In the genomic region with DNA sequence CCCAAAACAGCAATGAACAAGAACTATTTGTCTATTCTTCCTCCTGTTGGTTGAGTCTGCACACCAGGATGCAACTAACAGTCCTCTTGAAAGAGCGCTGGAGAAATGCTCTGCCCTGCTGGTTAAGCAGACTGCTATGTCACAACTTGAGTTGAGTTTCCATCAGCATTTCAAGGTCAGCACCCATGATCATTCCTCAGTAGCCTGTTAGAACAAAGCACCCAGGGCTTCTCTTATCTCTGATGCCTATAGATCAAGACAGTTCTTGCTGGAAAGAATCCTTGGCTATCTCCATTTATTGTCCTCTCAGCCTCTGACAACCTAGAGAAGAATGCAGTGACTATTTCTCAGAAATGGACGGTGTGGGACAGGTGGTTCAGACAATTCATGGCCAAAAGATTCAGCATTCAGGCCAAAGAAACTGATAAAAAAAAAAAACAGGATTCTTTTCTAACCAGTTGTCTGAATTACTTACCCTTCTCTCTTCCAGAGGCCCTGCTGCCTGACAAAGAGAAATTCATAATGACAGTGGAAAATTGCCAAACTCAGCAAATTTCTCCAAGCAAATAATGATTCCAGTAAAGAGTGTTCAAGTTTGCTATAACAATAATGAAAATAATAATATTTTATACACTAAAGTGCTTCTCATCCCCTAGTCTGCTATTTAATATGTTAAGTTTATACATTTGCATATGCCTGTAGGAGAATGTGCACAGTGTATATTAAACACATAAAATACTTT, we compare ENCODE assay signal across 20 cellular contexts.
DNase-seq lines count a peak whose midpoint lies in the region; ATAC-seq, FAIRE-seq and TF ChIP-seq lines count a peak whose summit lies in the region.
"Had no signal": no experiment of that assay in that cellular context is flagged by ENCODE, and none has a peak within 500 bp of the region (broad histone marks: within the 10 kb centered on the region; RNA-seq: fewer than 3 reads in every experiment).

No MANE protein-coding gene starts in this region.

- H3K27ac ChIP-seq in A549, result no peak overlapping the region
- peak overlapping the region; percentile 73; the same call in 1 of the 2 replicates for H3K27ac ChIP-seq in HCT116 (ENCODE audit: low read depth, low read length)
- no peak overlapping the region for H3K27ac ChIP-seq in K562 (ENCODE audit: extremely low read depth, low read depth, low read length)
- H3K27ac ChIP-seq in mesendoderm (ENCODE audit: low read depth, low read length), result no peak overlapping the region
- no peak overlapping the region for H3K27ac ChIP-seq in esophagus squamous epithelium
- H3K27ac ChIP-seq: HL-60, SJSA1 had no signal

- H3K4me3 Mint-ChIP-seq in activated CD4-positive, alpha-beta T cell treated with anti-CD3 and anti-CD28 coated beads, Interleukin-2, amount 10 ng/mL, durations not matched to agents 24 days and 14 days, result no peak overlapping the region
- H3K4me3 Mint-ChIP-seq: HFFc6 had no signal

- no peaks in the 10 kb centered on the region for H3K27me3 ChIP-seq in HCT116 (ENCODE audit: insufficient read depth, low read length)
- H3K27me3 ChIP-seq in K562 (ENCODE audit: control insufficient read depth in 2 of 2, insufficient read depth in 2 of 2, low read length in 2 of 2), result no peaks in the 10 kb centered on the region
- H3K27me3 ChIP-seq in mesendoderm (ENCODE audit: insufficient read depth, low read length, poor library complexity), result no peaks in the 10 kb centered on the region
- peaks cover 0 to 7% (median 0%) of the 10 kb centered on the region in 4 donors for H3K27me3 ChIP-seq in esophagus squamous epithelium
- H3K27me3 ChIP-seq: BE2C, SJSA1 had no signal

- H3K4me3 ChIP-seq in A549 (no peak overlapping the region), HCT116 (replicated peaks in 1 of 2; ENCODE audit: low read depth in 1 of 2, low read length in 2 of 2) (no peak overlapping the region), K562 (no peak overlapping the region), mesendoderm (ENCODE audit: low read length) (no peak overlapping the region), esophagus squamous epithelium (no peak overlapping the region)
- H3K4me3 ChIP-seq: SJSA1 had no signal

- no peak overlapping the region for H3K4me2 ChIP-seq in A549
- H3K4me2 ChIP-seq in HCT116 (ENCODE audit: low read length), result peak overlapping the region; percentile 12; the same call in 1 of the 2 replicates
- H3K4me2 ChIP-seq in K562 (ENCODE audit: insufficient read depth, low read length), result no peak overlapping the region
- no peak overlapping the region for H3K4me2 ChIP-seq in mesendoderm (ENCODE audit: low read length)

- no peak overlapping the region for H4K5ac ChIP-seq in mesendoderm (ENCODE audit: low read length)

- H3K9me3 ChIP-seq in A549 (no peaks in the 10 kb centered on the region), HCT116 (ENCODE audit: control insufficient read depth in 1 of 2, insufficient read depth in 1 of 2, low read depth in 1 of 2, low read length in 2 of 2) (no peaks in the 10 kb centered on the region), K562 (replicated peaks; ENCODE audit: control insufficient read depth, insufficient read depth, low read depth, low read length) (no peaks in the 10 kb centered on the region), esophagus squamous epithelium (no peaks in the 10 kb centered on the region)
- H3K9me3 ChIP-seq: BE2C, SJSA1 had no signal

- CTCF ChIA-PET in A549 (lab: Yijun Ruan, JAX), result interaction anchor here (0.7 to 2.0 kb wide), 5 partner anchors 10 to 158 kb away, joined by 3 to 4 read pairs (median 3); no protein-coding TSS in a partner anchor
- CTCF ChIA-PET in HCT116 (lab: Charles Lee), result interaction anchor here (1.2 to 1.7 kb wide), 2 partner anchors 31 to 141 kb away, joined by 4 to 8 read pairs; no protein-coding TSS in a partner anchor
- CTCF ChIA-PET in K562 (lab: Yijun Ruan, JAX; ENCODE audit: low intra/inter-chr PET ratio), result no interaction called here

- H3K9me1 ChIP-seq in K562 (ENCODE audit: control insufficient read depth, insufficient read depth, low read length), result no peaks in the 10 kb centered on the region

- intact Hi-C loops in HCT116 (cut with micrococcal nuclease), result no loop called here
- intact Hi-C loops in K562 (cut with micrococcal nuclease), result no loop called here
- intact Hi-C loops in activated CD4-positive, alpha-beta T cell treated with anti-CD3 and anti-CD28 coated beads, Interleukin-2, amount 10 ng/mL, durations not matched to agents 24 days and 14 days (cut with micrococcal nuclease), result no loop called here
- intact Hi-C loops in esophagus squamous epithelium (cut with DNase I), result no loop called here

- no peaks in the 10 kb centered on the region for H3K36me3 Mint-ChIP-seq in activated CD4-positive, alpha-beta T cell treated with anti-CD3 and anti-CD28 coated beads, Interleukin-2, amount 10 ng/mL, durations not matched to agents 24 days and 14 days (ENCODE audit: low read depth)

- DNase-seq in A549 (ENCODE audit: low read depth in 1 of 2, low spot score in 1 of 2) (no peak), HCT116 (ENCODE audit: low read depth, low spot score) (no peak), K562 (ENCODE audit: extremely low read depth in 1 of 4, low spot score in 3 of 4) (no peak), mesendoderm (peak; percentile 57), esophagus squamous epithelium (lab: John Stamatoyannopoulos, UW) (no peak)
- DNase-seq in activated CD4-positive, alpha-beta T cell treated with anti-CD3 and anti-CD28 coated beads, Interleukin-2, amount 10 ng/mL, durations not matched to agents 24 days and 14 days, result no peak
- DNase-seq: BE2C, DMS79, HFFc6, MV-4-11, NCI-H1105 treated with DMSO at 0.1 percent for 48 hours, NCI-H2029 treated with DMSO at 0.1 percent for 48 hours, NCI-H2171, NCI-H345, NCI-H524 had no signal

- H3K27ac Mint-ChIP-seq in activated CD4-positive, alpha-beta T cell treated with anti-CD3 and anti-CD28 coated beads, Interleukin-2, amount 10 ng/mL, durations not matched to agents 24 days and 14 days, result no peak overlapping the region
- H3K27ac Mint-ChIP-seq: HFFc6 had no signal

- no peak overlapping the region for H2BK120ac ChIP-seq in mesendoderm (ENCODE audit: low read depth, low read length)

- H3K79me2 ChIP-seq in HCT116 (ENCODE audit: insufficient read depth, low read length) (no peaks in the 10 kb centered on the region), K562 (ENCODE audit: control insufficient read depth, insufficient read depth, low read length) (no peaks in the 10 kb centered on the region), mesendoderm (ENCODE audit: control insufficient read depth, insufficient read depth, low read length) (no peaks in the 10 kb centered on the region)

- TF ChIP-seq RAD21 in A549 (conservative IDR thresholded peaks at IDR 0.05 in 1 of 2, IDR thresholded peaks at IDR 0.05 in 1 of 2), result no peak
- TF ChIP-seq RAD21 in HCT116 (IDR thresholded peaks at IDR 0.05; ENCODE audit: low read depth), result no peak
- no peak for TF ChIP-seq RAD21 in K562 (CRISPR knock-in tag; conservative IDR thresholded peaks at IDR 0.05 in 1 of 2, IDR thresholded peaks at IDR 0.05 in 1 of 2)

- in situ Hi-C loops in K562 (cut with MboI), result no loop called here

- TF ChIP-seq EP300 in A549 (IDR thresholded peaks at IDR 0.05) (no peak), K562 (IDR thresholded peaks at IDR 0.05; ENCODE audit: low read length) (no peak)

- H3K4me1 ChIP-seq in A549 (peaks cover 4% of the 10 kb centered on the region; the same call in 1 of the 3 replicates), HCT116 (ENCODE audit: control insufficient read depth in 1 of 2, insufficient read depth in 2 of 2, low read length in 2 of 2) (peaks cover 24 to 28% of the 10 kb centered on the region in 2 experiments), K562 (replicated peaks in 1 of 2; ENCODE audit: control insufficient read depth in 2 of 2, insufficient read depth in 2 of 2, low read length in 2 of 2) (no peaks in the 10 kb centered on the region; a peak in 1 of 5 replicates), mesendoderm (ENCODE audit: control insufficient read depth, low read depth, low read length) (peaks cover 6% of the 10 kb centered on the region), esophagus squamous epithelium (peaks cover 0 to 13% (median 4%) of the 10 kb centered on the region in 3 donors)
- H3K4me1 ChIP-seq: BE2C, SJSA1 had no signal

- H3K27me3 Mint-ChIP-seq in activated CD4-positive, alpha-beta T cell treated with anti-CD3 and anti-CD28 coated beads, Interleukin-2, amount 10 ng/mL, durations not matched to agents 24 days and 14 days, result no peaks in the 10 kb centered on the region

- H2AFZ ChIP-seq in HCT116 (ENCODE audit: low read depth, low read length, poor library complexity, severe bottlenecking) (no peak overlapping the region), K562 (ENCODE audit: low read depth, low read length) (no peak overlapping the region)

- no peak for ATAC-seq in A549
- no peak for ATAC-seq in HCT116
- no peak for ATAC-seq in K562
- ATAC-seq in GM18517 (IDR thresholded peaks at IDR 0.05; ENCODE audit: unreplicated experiment), result no peak
- no peak for ATAC-seq in HG02981 (IDR thresholded peaks at IDR 0.05; ENCODE audit: unreplicated experiment)

- H4K20me1 ChIP-seq in HCT116 (ENCODE audit: insufficient read depth), result no peaks in the 10 kb centered on the region
- no peaks in the 10 kb centered on the region for H4K20me1 ChIP-seq in K562 (replicated peaks; ENCODE audit: control insufficient read depth, insufficient read depth, low read length)

- no peak overlapping the region for H3K18ac ChIP-seq in mesendoderm (ENCODE audit: low read length)

- H3K4ac ChIP-seq in mesendoderm (ENCODE audit: low read depth, low read length), result no peak overlapping the region

- POLR2A ChIA-PET in A549 (lab: Yijun Ruan, JAX) (no interaction called here), HCT116 (lab: Charles Lee) (no interaction called here), K562 (lab: Yijun Ruan, JAX) (no interaction called here)

- FAIRE-seq in A549 (lab: Jason Lieb, UNC), result no peak
- no peak for FAIRE-seq in K562 (lab: Jason Lieb, UNC)
- FAIRE-seq: H54 had no signal

- no peak for TF ChIP-seq POLR2A in A549 (IDR thresholded peaks at IDR 0.05; ENCODE audit: low read length)
- no peak for TF ChIP-seq POLR2A in HCT116 (IDR thresholded peaks at IDR 0.05; ENCODE audit: borderline replicate concordance, extremely low read depth, insufficient read depth, insufficient read length)
- no peak for TF ChIP-seq POLR2A in K562 (conservative IDR thresholded peaks at IDR 0.05)
- TF ChIP-seq POLR2A in esophagus squamous epithelium (IDR thresholded peaks at IDR 0.05), result no peak

- no peaks in the 10 kb centered on the region for H3K79me1 ChIP-seq in mesendoderm (ENCODE audit: low read length)

- H4K8ac ChIP-seq in mesendoderm (ENCODE audit: low read depth, low read length), result no peak overlapping the region

- no peak overlapping the region for H2AK5ac ChIP-seq in mesendoderm (ENCODE audit: low read length)

- no peak overlapping the region for H3K23ac ChIP-seq in mesendoderm (ENCODE audit: low read length)

- RAD21 ChIA-PET in HCT116 (lab: Charles Lee; ENCODE audit: low non-redundant PET in 1 of 2, low total read pairs in 2 of 2, uncharacterized antibody in 2 of 2, unreplicated experiment in 2 of 2), result interaction anchor here in 1 of 2 experiments (0.8 kb wide), 1 partner anchor 479 kb away, joined by 4 read pairs; no protein-coding TSS in a partner anchor

- H3K56ac ChIP-seq in mesendoderm (ENCODE audit: low read length), result no peak overlapping the region

- 85% methylated on average over 2 of the region's 2 CpGs for WGBS in A549 (ENCODE audit: missing lambda C conversion rate)
- WGBS in K562 (ENCODE audit: insufficient coverage, low coverage, missing lambda C conversion rate), result 0% methylated on average over 2 of the region's 2 CpGs
- WGBS in mesendoderm (ENCODE audit: extremely low coverage, insufficient coverage, low lambda C conversion rate), result no CpG with 5 or more reads among the region's 2 CpGs
- WGBS in esophagus squamous epithelium, 2 donors, result 62 to 79% methylated on average over 2 of the region's 2 CpGs

- H2BK15ac ChIP-seq in mesendoderm (replicated peaks; ENCODE audit: low read depth), result no peak overlapping the region

- no peak for TF ChIP-seq CTCF in A549 (IDR thresholded peaks at IDR 0.05)
- no peak for TF ChIP-seq CTCF in HCT116 (IDR thresholded peaks at IDR 0.05 in 2 of 3, conservative IDR thresholded peaks at IDR 0.05 in 1 of 3; ENCODE audit: borderline replicate concordance in 1 of 3, insufficient read depth in 1 of 3, low read depth in 2 of 3, low read length in 2 of 3)
- TF ChIP-seq CTCF in K562 (IDR thresholded peaks at IDR 0.05 in 2 of 3, conservative IDR thresholded peaks at IDR 0.05 in 1 of 3; ENCODE audit: insufficient read depth in 2 of 3, low read depth in 1 of 3, low read length in 3 of 3), result no peak
- TF ChIP-seq CTCF in esophagus squamous epithelium (IDR thresholded peaks at IDR 0.05), result no peak

- no peaks in the 10 kb centered on the region for H3K9me2 ChIP-seq in HCT116 (ENCODE audit: insufficient read depth)

- no peaks in the 10 kb centered on the region for H3K36me3 ChIP-seq in HCT116 (ENCODE audit: control insufficient read depth in 1 of 2, insufficient read depth in 2 of 2, low read length in 2 of 2)
- H3K36me3 ChIP-seq in K562 (ENCODE audit: control insufficient read depth, insufficient read depth, low read length), result no peaks in the 10 kb centered on the region
- no peaks in the 10 kb centered on the region for H3K36me3 ChIP-seq in mesendoderm (ENCODE audit: control insufficient read depth, insufficient read depth, low read length)
- no peaks in the 10 kb centered on the region for H3K36me3 ChIP-seq in esophagus squamous epithelium
- H3K36me3 ChIP-seq: BE2C, SJSA1 had no signal

- H2BK5ac ChIP-seq in mesendoderm (ENCODE audit: low read length), result no peak overlapping the region

- H3K4me1 Mint-ChIP-seq in activated CD4-positive, alpha-beta T cell treated with anti-CD3 and anti-CD28 coated beads, Interleukin-2, amount 10 ng/mL, durations not matched to agents 24 days and 14 days, result no peaks in the 10 kb centered on the region

- H3K9ac ChIP-seq in HCT116 (ENCODE audit: low read length) (no peak overlapping the region), K562 (ENCODE audit: insufficient read depth in 1 of 2, low read depth in 2 of 2, low read length in 2 of 2) (no peak overlapping the region), mesendoderm (ENCODE audit: low read length) (no peak overlapping the region)

- H3K9me3 Mint-ChIP-seq in activated CD4-positive, alpha-beta T cell treated with anti-CD3 and anti-CD28 coated beads, Interleukin-2, amount 10 ng/mL, durations not matched to agents 24 days and 14 days, result no peaks in the 10 kb centered on the region

- BruUV-seq in HCT116 (replicated peaks; lab: Mats Ljungman, UMichigan) (no TSS peak), K562 (replicated peaks; lab: Mats Ljungman, UMichigan) (no TSS peak)

Comparison
In these comparisons a context has a peak if more than half of its experiments do, and no peak if none do; other contexts are left out.
1. Of the 35 proteins assayed by ChIP-seq in both K562 and A549: peak only in K562: none; only in A549: MAFK; in both: none; in neither: 34.